9 cellular contexts compared by ENCODE assay signal in the genomic region with DNA sequence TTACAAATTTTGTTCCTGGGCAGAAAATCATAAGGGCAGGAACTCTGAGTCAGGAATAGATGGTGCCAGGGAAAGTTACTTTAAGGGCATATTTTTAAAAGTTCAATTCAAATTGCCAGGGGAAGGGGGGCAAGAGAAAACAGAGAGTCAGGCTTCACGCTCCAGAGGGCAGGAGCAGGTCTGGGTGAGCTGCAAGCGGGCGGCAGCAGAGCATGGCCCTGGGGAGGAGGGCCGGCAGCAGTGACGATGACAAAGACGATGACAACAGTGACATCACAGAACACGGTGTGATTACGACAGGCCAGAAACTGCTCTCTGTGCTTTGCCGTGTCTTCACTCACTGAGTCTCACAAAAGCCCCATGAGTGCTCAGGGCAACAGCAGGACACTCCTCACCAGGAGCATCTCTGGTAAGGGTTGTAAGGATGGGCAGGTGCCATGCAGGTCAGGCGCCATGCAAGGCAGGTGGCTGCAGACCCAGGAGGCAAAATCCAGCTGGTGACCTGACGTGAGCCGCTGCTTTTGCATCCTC. TPM values are rescaled to one million over a fixed set of nuclear protein-coding genes. Genes with fewer than 3 reads are reported as not detected.
DNase-seq lines count a peak whose midpoint lies in the region; ATAC-seq lines count a peak whose summit lies in the region.
"Had no signal": no experiment of that assay in that cellular context is flagged by ENCODE, and none has a peak within 500 bp of the region (broad histone marks: within the 10 kb centered on the region; RNA-seq: fewer than 3 reads in every experiment).

No MANE protein-coding gene starts in this region.

- DNase-seq in memory B cell (ENCODE audit: low spot score in 2 of 2) (peak; percentile 73 to 81), hippocampal formation (lab: John Stamatoyannopoulos, UW) (no peak), 8988T (no peak)
- no peak for DNase-seq in natural killer cell treated with Interleukin-12 subunit alpha and Interleukin-12 subunit beta and Interleukin-15 and Interleukin-18, amount 100 ng/mL, for 72 hours (ENCODE audit: low spot score)
- DNase-seq in stimulated activated CD4-positive, alpha-beta T cell treated with anti-CD3 and anti-CD28 coated beads, Interleukin-4, amount 100 ng/mL, for 4 hours = no peak
- DNase-seq: NCI-H187 had no signal

- H3K27me3 Mint-ChIP-seq in memory B cell = no peaks in the 10 kb centered on the region
- H3K27me3 Mint-ChIP-seq in natural killer cell treated with Interleukin-12 subunit alpha and Interleukin-12 subunit beta and Interleukin-15 and Interleukin-18, amount 100 ng/mL, for 72 hours = no peaks in the 10 kb centered on the region

- peak overlapping the region; percentile 99 for H3K27ac Mint-ChIP-seq in memory B cell
- no peak overlapping the region for H3K27ac Mint-ChIP-seq in natural killer cell treated with Interleukin-12 subunit alpha and Interleukin-12 subunit beta and Interleukin-15 and Interleukin-18, amount 100 ng/mL, for 72 hours

- peak; percentile 59 for ATAC-seq in GM18511 (IDR thresholded peaks at IDR 0.05; ENCODE audit: unreplicated experiment)
- ATAC-seq in GM21423 (IDR thresholded peaks at IDR 0.05; ENCODE audit: unreplicated experiment) = peak; percentile 42
- peak; percentile 58 for ATAC-seq in HG03196 (IDR thresholded peaks at IDR 0.05; ENCODE audit: unreplicated experiment)
- peak; percentile 80 for ATAC-seq in memory B cell (ENCODE audit: low read depth)
- no peak for ATAC-seq in natural killer cell treated with Interleukin-12 subunit alpha and Interleukin-12 subunit beta and Interleukin-15 and Interleukin-18, amount 100 ng/mL, for 72 hours

- no peaks in the 10 kb centered on the region for H3K9me3 Mint-ChIP-seq in memory B cell
- no peaks in the 10 kb centered on the region for H3K9me3 Mint-ChIP-seq in natural killer cell treated with Interleukin-12 subunit alpha and Interleukin-12 subunit beta and Interleukin-15 and Interleukin-18, amount 100 ng/mL, for 72 hours

- peaks cover 16% of the 10 kb centered on the region for H3K4me1 Mint-ChIP-seq in memory B cell
- no peaks in the 10 kb centered on the region for H3K4me1 Mint-ChIP-seq in natural killer cell treated with Interleukin-12 subunit alpha and Interleukin-12 subunit beta and Interleukin-15 and Interleukin-18, amount 100 ng/mL, for 72 hours (ENCODE audit: low read depth in 2 of 2)

- no peaks in the 10 kb centered on the region for H3K36me3 Mint-ChIP-seq in memory B cell
- no peaks in the 10 kb centered on the region for H3K36me3 Mint-ChIP-seq in natural killer cell treated with Interleukin-12 subunit alpha and Interleukin-12 subunit beta and Interleukin-15 and Interleukin-18, amount 100 ng/mL, for 72 hours

- H3K4me3 Mint-ChIP-seq in memory B cell = peak overlapping the region; percentile 81
- no peak overlapping the region for H3K4me3 Mint-ChIP-seq in natural killer cell treated with Interleukin-12 subunit alpha and Interleukin-12 subunit beta and Interleukin-15 and Interleukin-18, amount 100 ng/mL, for 72 hours

RNA-seq across cellular contexts. Expression of gene CHST10, which starts 23.3 kb away (rescaled TPM):
- total RNA-seq in natural killer cell treated with Interleukin-12 subunit alpha and Interleukin-12 subunit beta and Interleukin-15 and Interleukin-18, amount 100 ng/mL, for 72 hours = 10 to 100 TPM in 1 of 2 donors, 1 to 10 TPM in 1; 9.9 to 10.4 TPM

Comparison
In these comparisons a context has a peak if more than half of its experiments do, and no peak if none do; other contexts are left out.
1. ATAC-seq: peak in GM18511 (single experiment), GM21423 (single experiment), HG03196 (single experiment) and memory B cell (single experiment); none in natural killer cell treated with Interleukin-12 subunit alpha and Interleukin-12 subunit beta and Interleukin-15 and Interleukin-18, amount 100 ng/mL, for 72 hours (0 of 2).
2. DNase-seq: peak in memory B cell (2 of 2); none in natural killer cell treated with Interleukin-12 subunit alpha and Interleukin-12 subunit beta and Interleukin-15 and Interleukin-18, amount 100 ng/mL, for 72 hours (single experiment), stimulated activated CD4-positive, alpha-beta T cell treated with anti-CD3 and anti-CD28 coated beads, Interleukin-4, amount 100 ng/mL, for 4 hours (0 of 2), hippocampal formation (0 of 2) and 8988T (single experiment).